ENCODE assay signal across 8 cellular contexts in the genomic region with DNA sequence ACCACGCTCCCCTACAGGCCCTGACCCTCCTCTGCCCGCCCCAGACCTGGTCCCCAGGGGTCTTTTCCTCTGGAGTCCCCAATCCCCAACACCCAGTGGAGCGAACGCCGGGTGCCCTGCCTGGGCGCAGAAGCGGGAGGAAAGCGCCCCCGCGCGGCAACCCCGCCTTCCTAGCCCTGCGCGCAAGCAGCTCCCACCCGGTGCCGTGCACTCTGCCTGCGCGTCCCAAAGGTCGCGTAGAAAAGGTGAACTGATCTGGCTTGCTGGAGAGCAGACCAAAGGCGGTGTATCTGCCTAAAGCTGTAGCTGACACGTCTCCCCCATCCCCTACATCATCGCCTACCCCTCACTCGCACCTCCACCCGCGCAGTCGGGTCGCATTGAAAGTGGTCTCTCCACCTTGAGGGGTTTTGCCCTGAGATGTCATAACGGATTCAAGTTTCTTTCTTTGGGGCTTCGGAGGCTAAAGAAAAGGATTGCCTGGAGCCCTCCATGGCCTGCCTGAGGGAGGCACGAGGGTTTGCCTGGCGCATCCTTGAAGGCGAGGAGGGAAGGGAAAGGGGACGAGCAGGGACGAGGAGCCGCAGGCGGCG. TPM values are rescaled to one million over a fixed set of nuclear protein-coding genes. Genes with fewer than 3 reads are reported as not detected.
DNase-seq lines count a peak whose midpoint lies in the region; ATAC-seq and TF ChIP-seq lines count a peak whose summit lies in the region.

No MANE protein-coding gene starts in this region.

- in situ Hi-C loops in astrocyte of the spinal cord (cut with HindIII; ENCODE audit: low sequenced_read_pairs), result no loop called here

- peaks cover 5% of the 10 kb centered on the region for H4K20me1 ChIP-seq in H9 (ENCODE audit: control insufficient read depth, insufficient read depth, insufficient read length)

- TF ChIP-seq CTCF in A673 (conservative IDR thresholded peaks at IDR 0.05; ENCODE audit: low read depth, low read length), result peak; percentile 78
- TF ChIP-seq CTCF in H9 (conservative IDR thresholded peaks at IDR 0.05), result peak; percentile 66
- peak; percentile 41 for TF ChIP-seq CTCF in astrocyte of the spinal cord (IDR thresholded peaks at IDR 0.05; ENCODE audit: low read depth, low read length)
- TF ChIP-seq CTCF in mesothelial cell of epicardium (IDR thresholded peaks at IDR 0.05; ENCODE audit: unreplicated experiment), result no peak

- intact Hi-C loops in A673 (cut with micrococcal nuclease; ENCODE audit: unreplicated experiment), result no loop called here

- H4K91ac ChIP-seq in H9 (ENCODE audit: insufficient read length, low read depth, low read length), result no peak overlapping the region

- H3K4me1 Mint-ChIP-seq in H9, result peaks cover 42 to 50% of the 10 kb centered on the region in 2 experiments
- H3K4me1 Mint-ChIP-seq in mesothelial cell of epicardium, result peaks cover 35% of the 10 kb centered on the region

- H2BK15ac ChIP-seq in H9 (ENCODE audit: low read depth, low read length), result no peak overlapping the region

- H3K18ac ChIP-seq in H9 (ENCODE audit: insufficient read length, low read depth, low read length), result no peak overlapping the region

- H3K9me3 Mint-ChIP-seq in H9 (peaks cover 0 to 4% of the 10 kb centered on the region in 2 experiments; a peak in 4 of 5 replicates), mesothelial cell of epicardium (no peaks in the 10 kb centered on the region)

- no peak overlapping the region for H2BK12ac ChIP-seq in H9 (ENCODE audit: insufficient read length, low read depth, low read length)

- H3K79me2 ChIP-seq in H9 (ENCODE audit: insufficient read depth, low read length), result no peaks in the 10 kb centered on the region

- H3K4me2 ChIP-seq in H9 (ENCODE audit: insufficient read depth, insufficient read length, low read length), result peak overlapping the region; percentile 87

- peak overlapping the region; percentile 32 for H3K4me3 ChIP-seq in A673 (ENCODE audit: low read depth, low read length, poor library complexity, severe bottlenecking)
- H3K4me3 ChIP-seq in astrocyte of the spinal cord (ENCODE audit: low read depth, low read length), result no peak overlapping the region

- H2AK5ac ChIP-seq in H9 (ENCODE audit: insufficient read length, low read length), result no peak overlapping the region

- DNase-seq in A673 (ENCODE audit: low spot score) (peak; percentile 49), H9 (peak; percentile 69), astrocyte of the spinal cord (ENCODE audit: low read depth, low spot score) (no peak), mesothelial cell of epicardium (ENCODE audit: low spot score in 2 of 2, unreplicated experiment in 2 of 2) (no peak)

- no peaks in the 10 kb centered on the region for H3K79me1 ChIP-seq in H9 (ENCODE audit: insufficient read depth, low read depth, low read length, poor library complexity, severe bottlenecking)

- H3K27ac Mint-ChIP-seq in H9 (no peak overlapping the region), mesothelial cell of epicardium (no peak overlapping the region)

- H3K36me3 ChIP-seq in A673 (ENCODE audit: insufficient read depth, low read length, poor library complexity, severe bottlenecking), result no peaks in the 10 kb centered on the region

- H3K4me3 Mint-ChIP-seq in H9 (peak overlapping the region; percentile 53 to 82), mesothelial cell of epicardium (peak overlapping the region; percentile 53)

- peaks cover 36% of the 10 kb centered on the region for H3K23me2 ChIP-seq in H9 (ENCODE audit: insufficient read length, low read depth, low read length, poor library complexity, severe bottlenecking)

- H2BK20ac ChIP-seq in H9 (ENCODE audit: low read depth, low read length, poor library complexity, severe bottlenecking), result no peak overlapping the region

- H3K27me3 ChIP-seq in A673 (replicated peaks; ENCODE audit: insufficient read depth, low read depth, low read length, poor library complexity) (peaks cover 93% of the 10 kb centered on the region), H9 (ENCODE audit: insufficient read depth, low read length) (peaks cover 77% of the 10 kb centered on the region)

- H2BK5ac ChIP-seq in H9 (ENCODE audit: insufficient read length, low read length), result no peak overlapping the region

- WGBS in H9 (ENCODE audit: extremely low coverage, insufficient read length, low lambda C conversion rate), result no CpG with 5 or more reads among the region's 38 CpGs

- CTCF ChIA-PET in A673 (lab: Charles Lee), result interaction anchor here (1.0 to 1.9 kb wide), 2 partner anchors 452 to 461 kb away, joined by 5 to 6 read pairs; no protein-coding TSS in a partner anchor

- H4K8ac ChIP-seq in H9 (replicated peaks; ENCODE audit: insufficient read length, low read depth, low read length), result no peak overlapping the region

- H3K27me3 Mint-ChIP-seq in H9 (ENCODE audit: low read depth) (peaks cover 100% of the 10 kb centered on the region), mesothelial cell of epicardium (ENCODE audit: low read depth) (peaks cover 98% of the 10 kb centered on the region)

- peaks cover 0 to 2% (median 0%) of the 10 kb centered on the region in 3 experiments; a peak in 2 of 7 replicates for H3K36me3 Mint-ChIP-seq in H9 (ENCODE audit: insufficient read depth in 1 of 3, low read depth in 3 of 3)
- no peaks in the 10 kb centered on the region for H3K36me3 Mint-ChIP-seq in mesothelial cell of epicardium

- H3K14ac ChIP-seq in H9 (ENCODE audit: insufficient read depth, low read length), result no peak overlapping the region

- BruUV-seq in A673 (replicated peaks; lab: Mats Ljungman, UMichigan), result no TSS peak

- no peaks in the 10 kb centered on the region for H3K9me3 ChIP-seq in A673 (ENCODE audit: low read depth, low read length, poor library complexity, severe bottlenecking)
- H3K9me3 ChIP-seq in H9 (ENCODE audit: control insufficient read depth, low read depth, low read length), result no peaks in the 10 kb centered on the region

- no peak overlapping the region for H2AFZ ChIP-seq in H9 (ENCODE audit: low read length)

- H3K9ac ChIP-seq in H9 (ENCODE audit: extremely low read depth, insufficient read length, low read length), result no peak overlapping the region

- ATAC-seq in HG03196 (IDR thresholded peaks at IDR 0.05; ENCODE audit: unreplicated experiment) (no peak), GM21381 (IDR thresholded peaks at IDR 0.05; ENCODE audit: unreplicated experiment) (no peak), GM21723 (IDR thresholded peaks at IDR 0.05; ENCODE audit: unreplicated experiment) (no peak), GM19455 (IDR thresholded peaks at IDR 0.05; ENCODE audit: unreplicated experiment) (no peak)

- no peak overlapping the region for H3K56ac ChIP-seq in H9 (ENCODE audit: insufficient read length, low read depth, low read length)

- H3K23ac ChIP-seq in H9 (ENCODE audit: insufficient read length, low read depth, low read length), result no peak overlapping the region

- H4K5ac ChIP-seq in H9 (ENCODE audit: insufficient read length, low read depth, low read length), result no peak overlapping the region

- H3T11ph ChIP-seq in H9 (ENCODE audit: low read length), result no peak overlapping the region

- POLR2A ChIA-PET in A673 (lab: Charles Lee; ENCODE audit: low non-redundant PET), result no interaction called here

- H3K27ac ChIP-seq in A673 (ENCODE audit: low read depth, low read length, poor library complexity, severe bottlenecking) (no peak overlapping the region), H9 (ENCODE audit: insufficient read length, low read depth, low read length) (no peak overlapping the region)

- H2BK120ac ChIP-seq in H9 (ENCODE audit: low read depth, low read length, poor library complexity, severe bottlenecking), result no peak overlapping the region

- H3K4me1 ChIP-seq in A673 (ENCODE audit: insufficient read depth, low read length, poor library complexity, severe bottlenecking) (peaks cover 24% of the 10 kb centered on the region), H9 (ENCODE audit: insufficient read depth, low read length) (0 out of 2 replicates have a peak, but pooled peaks cover 2% of the 10 kb centered on the region)

- H3K4ac ChIP-seq in H9 (ENCODE audit: low read depth, low read length), result no peak overlapping the region

RNA-seq across cellular contexts. Expression of gene GAD1, which starts 5.7 kb away (rescaled TPM):
- 0.70 and 1.1 TPM in 2 replicates for total RNA-seq in A673 (2021)
- total RNA-seq in H9 (2021), result 1.8 TPM in 2 replicates
- 0.20 to 0.34 TPM (median 0.31 TPM) in 3 replicates for total RNA-seq in mesothelial cell of epicardium

RNA-seq across cellular contexts. Expression of gene ERICH2, which starts 52.2 kb away (rescaled TPM):
- not detected in 2 replicates for total RNA-seq in A673 (2021)
- 0.66 and 1.2 TPM in 2 replicates for total RNA-seq in H9 (2021)
- total RNA-seq in mesothelial cell of epicardium, result 0.47 to 1.1 TPM (median 0.94 TPM) in 3 replicates

Comparison
In these comparisons a context has a peak if more than half of its experiments do, and no peak if none do; other contexts are left out.
1. DNase-seq: peak in A673 (single experiment) and H9 (single experiment); none in astrocyte of the spinal cord (single experiment) and mesothelial cell of epicardium (0 of 2).